8 cellular contexts compared by ENCODE assay signal in the genomic region with DNA sequence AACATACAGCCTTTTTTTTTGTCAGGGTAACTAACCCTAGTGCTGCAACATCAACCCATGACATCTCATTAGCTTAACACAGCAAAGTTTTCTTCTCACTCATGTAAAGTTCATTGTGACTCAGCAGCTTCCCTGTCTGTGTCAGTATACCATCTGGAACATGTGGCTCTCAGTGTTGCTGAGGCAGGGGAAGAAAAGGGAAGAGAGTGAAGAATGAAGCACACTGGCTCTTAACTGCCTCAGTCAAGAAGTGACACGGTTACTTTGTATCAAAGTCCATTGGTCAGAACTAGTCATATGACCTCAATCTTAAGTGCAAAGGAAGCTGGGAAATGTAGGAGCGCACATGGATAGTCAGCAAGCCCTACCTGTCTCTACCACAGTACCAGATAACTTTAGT.
DNase-seq lines count a peak whose midpoint lies in the region; ATAC-seq, FAIRE-seq and TF ChIP-seq lines count a peak whose summit lies in the region.

No MANE protein-coding gene starts in this region.

- no peak overlapping the region for H3K27ac ChIP-seq in pancreas

- H3K27me3 ChIP-seq in pancreas: no peaks in the 10 kb centered on the region

- peaks cover 7 to 19% of the 10 kb centered on the region in 2 donors for H3K27me3 Mint-ChIP-seq in effector memory CD8-positive, alpha-beta T cell

- H3K36me3 Mint-ChIP-seq in effector memory CD8-positive, alpha-beta T cell (ENCODE audit: insufficient read depth): no peaks in the 10 kb centered on the region

- H3K4me3 ChIP-seq in pancreas: no peak overlapping the region

- no peaks in the 10 kb centered on the region for H3K9me3 Mint-ChIP-seq in effector memory CD8-positive, alpha-beta T cell

- ATAC-seq in GM21619 (IDR thresholded peaks at IDR 0.05; ENCODE audit: unreplicated experiment) (peak; percentile 74), pancreas (peak in 3 of 4 donors; percentile 57 to 78 (median 72)), GM21526 (IDR thresholded peaks at IDR 0.05; ENCODE audit: low FRiP score, unreplicated experiment) (no peak), HG03521 (IDR thresholded peaks at IDR 0.05; ENCODE audit: unreplicated experiment) (no peak)
- peak; percentile 17 for ATAC-seq in effector memory CD8-positive, alpha-beta T cell (replicated peaks)

- no peak for TF ChIP-seq CTCF in pancreas (IDR thresholded peaks at IDR 0.05)

- H3K36me3 ChIP-seq in pancreas: no peaks in the 10 kb centered on the region

- H3K4me3 Mint-ChIP-seq in effector memory CD8-positive, alpha-beta T cell: no peak overlapping the region

- DNase-seq in Daoy (ENCODE audit: low read depth) (peak; percentile 10), M059J (ENCODE audit: low read depth) (peak; percentile 67), pancreas (no peak), NCI-H1694 treated with DMSO at 0.1 percent for 48 hours (lab: John Stamatoyannopoulos, UW) (no peak)
- DNase-seq in effector memory CD8-positive, alpha-beta T cell: no peak

- intact Hi-C loops in pancreas (cut with DNase I): no loop called here

- no peaks in the 10 kb centered on the region for H3K9me3 ChIP-seq in pancreas

- no peak for FAIRE-seq in pancreas (lab: Jason Lieb, UNC)

- no peaks in the 10 kb centered on the region for H3K4me1 Mint-ChIP-seq in effector memory CD8-positive, alpha-beta T cell (ENCODE audit: low read depth in 2 of 2)

- no peak overlapping the region for H3K27ac Mint-ChIP-seq in effector memory CD8-positive, alpha-beta T cell

- 79 to 82% methylated on average over 2 of the region's 2 CpGs for WGBS in pancreas, 2 donors

- peaks cover 3 to 13% (median 8%) of the 10 kb centered on the region in 3 donors for H3K4me1 ChIP-seq in pancreas

Comparison
In these comparisons a context has a peak if more than half of its experiments do, and no peak if none do; other contexts are left out.
1. DNase-seq: peak in Daoy (single experiment) and M059J (single experiment); none in effector memory CD8-positive, alpha-beta T cell (0 of 3), pancreas (0 of 6) and NCI-H1694 treated with DMSO at 0.1 percent for 48 hours (single experiment).
2. ATAC-seq: peak in GM21619 (single experiment), effector memory CD8-positive, alpha-beta T cell (single experiment) and pancreas (3 of 4); none in GM21526 (single experiment) and HG03521 (single experiment).